ENCODE assay signal across 2 cellular contexts in the genomic region with DNA sequence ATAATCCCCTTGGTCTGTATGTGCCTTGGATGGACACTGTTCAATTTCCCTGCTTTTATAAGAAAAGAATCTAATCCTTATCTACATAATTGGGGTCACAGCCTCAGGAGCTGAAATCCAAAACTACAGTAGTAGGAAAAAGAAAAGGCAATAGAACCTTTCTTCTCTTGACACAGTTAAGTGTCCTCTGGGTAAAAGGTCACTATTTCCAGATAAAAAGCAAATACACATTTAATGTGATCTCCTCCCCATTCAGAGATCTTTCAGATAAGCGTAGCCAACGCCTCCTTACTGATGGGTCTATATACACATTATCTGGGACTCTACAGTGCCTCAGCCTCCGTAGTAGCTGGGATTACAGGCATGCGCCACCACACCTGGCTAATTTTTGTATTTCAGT.
TF ChIP-seq lines count a peak whose summit lies in the region.

No MANE protein-coding gene starts in this region.

TF ChIP-seq in K562, 482 proteins besides CTCF, POLR2A, EP300 and RAD21 (continues in another document):
- TF ChIP-seq, protein P1, sequence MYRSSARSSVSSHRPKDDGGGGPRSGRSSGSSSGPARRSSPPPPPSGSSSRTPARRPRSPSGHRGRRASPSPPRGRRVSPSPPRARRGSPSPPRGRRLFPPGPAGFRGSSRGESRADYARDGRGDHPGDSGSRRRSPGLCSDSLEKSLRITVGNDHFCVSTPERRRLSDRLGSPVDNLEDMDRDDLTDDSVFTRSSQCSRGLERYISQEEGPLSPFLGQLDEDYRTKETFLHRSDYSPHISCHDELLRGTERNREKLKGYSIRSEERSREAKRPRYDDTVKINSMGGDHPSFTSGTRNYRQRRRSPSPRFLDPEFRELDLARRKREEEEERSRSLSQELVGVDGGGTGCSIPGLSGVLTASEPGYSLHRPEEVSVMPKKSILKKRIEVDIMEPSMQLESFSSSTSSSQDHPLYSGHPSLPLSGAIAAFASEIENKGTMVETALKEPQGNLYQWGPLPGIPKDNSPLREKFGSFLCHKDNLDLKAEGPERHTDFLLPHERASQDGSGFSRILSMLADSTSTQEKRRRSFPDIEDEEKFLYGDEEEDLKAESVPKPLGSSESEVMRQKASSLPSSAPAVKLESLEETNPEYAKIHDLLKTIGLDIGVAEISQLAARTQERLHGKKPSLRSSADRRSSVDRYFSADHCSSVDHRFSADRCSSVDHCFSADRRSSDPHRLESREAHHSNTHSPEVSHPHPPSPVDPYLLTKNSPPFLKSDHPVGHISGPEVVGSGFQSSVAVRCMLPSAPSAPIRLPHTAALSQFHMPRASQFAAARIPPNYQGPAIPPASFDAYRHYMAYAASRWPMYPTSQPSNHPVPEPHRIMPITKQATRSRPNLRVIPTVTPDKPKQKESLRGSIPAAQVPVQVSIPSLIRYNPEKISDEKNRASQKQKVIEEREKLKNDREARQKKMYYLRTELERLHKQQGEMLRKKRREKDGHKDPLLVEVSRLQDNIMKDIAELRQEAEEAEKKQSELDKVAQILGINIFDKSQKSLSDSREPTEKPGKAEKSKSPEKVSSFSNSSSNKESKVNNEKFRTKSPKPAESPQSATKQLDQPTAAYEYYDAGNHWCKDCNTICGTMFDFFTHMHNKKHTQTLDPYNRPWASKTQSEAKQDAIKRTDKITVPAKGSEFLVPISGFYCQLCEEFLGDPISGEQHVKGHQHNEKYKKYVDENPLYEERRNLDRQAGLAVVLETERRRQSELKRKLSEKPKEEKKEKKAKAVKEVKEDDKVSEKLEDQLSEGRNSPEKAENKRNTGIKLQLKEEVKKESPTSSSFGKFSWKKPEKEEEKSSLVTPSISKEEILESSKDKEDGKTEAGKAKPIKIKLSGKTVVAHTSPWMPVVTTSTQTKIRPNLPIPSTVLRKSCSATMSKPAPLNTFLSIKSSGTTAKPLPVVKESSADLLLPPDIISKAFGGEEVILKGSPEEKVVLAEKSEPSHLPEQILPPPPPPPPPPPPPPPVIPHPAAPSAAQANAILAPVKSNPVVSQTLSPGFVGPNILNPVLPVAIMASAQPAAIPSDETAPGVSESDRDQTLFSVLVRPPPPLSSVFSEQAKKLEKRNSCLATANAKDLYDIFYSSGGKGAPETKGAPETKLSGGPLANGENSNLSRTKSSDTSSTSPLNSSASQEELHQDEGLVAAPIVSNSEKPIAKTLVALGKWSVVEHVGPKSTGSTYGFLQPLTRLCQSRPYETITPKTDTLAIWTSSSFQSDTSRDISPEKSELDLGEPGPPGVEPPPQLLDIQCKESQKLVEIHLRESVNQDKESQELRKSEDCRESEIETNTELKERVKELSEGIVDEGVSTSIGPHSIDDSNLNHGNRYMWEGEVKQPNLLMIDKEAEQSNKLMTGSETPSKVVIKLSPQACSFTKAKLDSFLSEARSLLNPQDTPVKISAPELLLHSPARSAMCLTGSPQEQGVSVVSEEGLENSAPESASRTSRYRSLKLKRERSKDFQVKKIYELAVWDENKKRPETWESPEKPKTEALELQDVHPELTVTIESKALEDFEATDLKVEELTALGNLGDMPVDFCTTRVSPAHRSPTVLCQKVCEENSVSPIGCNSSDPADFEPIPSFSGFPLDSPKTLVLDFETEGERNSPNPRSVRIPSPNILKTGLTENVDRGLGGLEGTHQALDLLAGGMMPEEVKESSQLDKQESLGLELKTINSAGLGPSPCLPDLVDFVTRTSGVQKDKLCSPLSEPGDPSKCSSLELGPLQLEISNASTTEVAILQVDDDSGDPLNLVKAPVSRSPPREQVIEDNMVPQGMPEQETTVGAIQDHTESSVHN (IDR thresholded peaks at IDR 0.05; ENCODE audit: borderline replicate concordance in 1 of 2, low read depth in 1 of 2), result no peak
- TF ChIP-seq SRSF7 (optimal IDR thresholded peaks at IDR 0.05; ENCODE audit: low read depth, low read length) (no peak), ZBTB9 (CRISPR knock-in tag; IDR thresholded peaks at IDR 0.05) (no peak), HMG20B (CRISPR knock-in tag; IDR thresholded peaks at IDR 0.05) (no peak), FOXM1 (IDR thresholded peaks at IDR 0.05; ENCODE audit: low read depth) (no peak), FOXM1 (CRISPR knock-in tag; IDR thresholded peaks at IDR 0.05; ENCODE audit: low read depth) (no peak), YY1 (IDR thresholded peaks at IDR 0.05; ENCODE audit: borderline replicate concordance in 1 of 3, control insufficient read depth in 1 of 3, extremely low read depth in 1 of 3, insufficient read depth in 3 of 3, insufficient read length in 1 of 3, insufficient replicate concordance in 2 of 3, low read depth in 1 of 3, low read length in 2 of 3) (no peak), MYNN (IDR thresholded peaks at IDR 0.05) (no peak), MYNN (CRISPR knock-in tag; IDR thresholded peaks at IDR 0.05) (no peak), DPF2 (IDR thresholded peaks at IDR 0.05) (no peak), PHF21A (IDR thresholded peaks at IDR 0.05; ENCODE audit: borderline replicate concordance, low read depth) (no peak)
- TF ChIP-seq, protein P2, sequence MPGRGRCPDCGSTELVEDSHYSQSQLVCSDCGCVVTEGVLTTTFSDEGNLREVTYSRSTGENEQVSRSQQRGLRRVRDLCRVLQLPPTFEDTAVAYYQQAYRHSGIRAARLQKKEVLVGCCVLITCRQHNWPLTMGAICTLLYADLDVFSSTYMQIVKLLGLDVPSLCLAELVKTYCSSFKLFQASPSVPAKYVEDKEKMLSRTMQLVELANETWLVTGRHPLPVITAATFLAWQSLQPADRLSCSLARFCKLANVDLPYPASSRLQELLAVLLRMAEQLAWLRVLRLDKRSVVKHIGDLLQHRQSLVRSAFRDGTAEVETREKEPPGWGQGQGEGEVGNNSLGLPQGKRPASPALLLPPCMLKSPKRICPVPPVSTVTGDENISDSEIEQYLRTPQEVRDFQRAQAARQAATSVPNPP (IDR thresholded peaks at IDR 0.05; ENCODE audit: borderline replicate concordance, insufficient read depth, insufficient read length), result no peak
- TF ChIP-seq, protein P3, sequence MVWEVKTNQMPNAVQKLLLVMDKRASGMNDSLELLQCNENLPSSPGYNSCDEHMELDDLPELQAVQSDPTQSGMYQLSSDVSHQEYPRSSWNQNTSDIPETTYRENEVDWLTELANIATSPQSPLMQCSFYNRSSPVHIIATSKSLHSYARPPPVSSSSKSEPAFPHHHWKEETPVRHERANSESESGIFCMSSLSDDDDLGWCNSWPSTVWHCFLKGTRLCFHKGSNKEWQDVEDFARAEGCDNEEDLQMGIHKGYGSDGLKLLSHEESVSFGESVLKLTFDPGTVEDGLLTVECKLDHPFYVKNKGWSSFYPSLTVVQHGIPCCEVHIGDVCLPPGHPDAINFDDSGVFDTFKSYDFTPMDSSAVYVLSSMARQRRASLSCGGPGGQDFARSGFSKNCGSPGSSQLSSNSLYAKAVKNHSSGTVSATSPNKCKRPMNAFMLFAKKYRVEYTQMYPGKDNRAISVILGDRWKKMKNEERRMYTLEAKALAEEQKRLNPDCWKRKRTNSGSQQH (CRISPR knock-in tag; IDR thresholded peaks at IDR 0.05), result no peak

TF ChIP-seq in HepG2, 621 proteins besides CTCF, POLR2A, EP300 and RAD21 (continued from another document):
- TF ChIP-seq, protein P4, sequence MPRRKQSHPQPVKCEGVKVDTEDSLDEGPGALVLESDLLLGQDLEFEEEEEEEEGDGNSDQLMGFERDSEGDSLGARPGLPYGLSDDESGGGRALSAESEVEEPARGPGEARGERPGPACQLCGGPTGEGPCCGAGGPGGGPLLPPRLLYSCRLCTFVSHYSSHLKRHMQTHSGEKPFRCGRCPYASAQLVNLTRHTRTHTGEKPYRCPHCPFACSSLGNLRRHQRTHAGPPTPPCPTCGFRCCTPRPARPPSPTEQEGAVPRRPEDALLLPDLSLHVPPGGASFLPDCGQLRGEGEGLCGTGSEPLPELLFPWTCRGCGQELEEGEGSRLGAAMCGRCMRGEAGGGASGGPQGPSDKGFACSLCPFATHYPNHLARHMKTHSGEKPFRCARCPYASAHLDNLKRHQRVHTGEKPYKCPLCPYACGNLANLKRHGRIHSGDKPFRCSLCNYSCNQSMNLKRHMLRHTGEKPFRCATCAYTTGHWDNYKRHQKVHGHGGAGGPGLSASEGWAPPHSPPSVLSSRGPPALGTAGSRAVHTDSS (CRISPR knock-in tag; conservative IDR thresholded peaks at IDR 0.05), result no peak
- TF ChIP-seq ZNF557 (CRISPR knock-in tag; IDR thresholded peaks at IDR 0.05) (no peak), ZNF550 (CRISPR knock-in tag; IDR thresholded peaks at IDR 0.05; ENCODE audit: borderline replicate concordance) (no peak), NR2F2 (IDR thresholded peaks at IDR 0.05; ENCODE audit: borderline replicate concordance, low read depth) (peak; percentile 69; the same call in 1 of the 2 replicates), NR2F6 (IDR thresholded peaks at IDR 0.05) (peak; percentile 73; the same call in 1 of the 2 replicates), NR2F6 (CRISPR knock-in tag; IDR thresholded peaks at IDR 0.05) (no peak), CENPBD1 (CRISPR knock-in tag; IDR thresholded peaks at IDR 0.05; ENCODE audit: borderline replicate concordance, low read depth) (no peak), CC2D1A (CRISPR knock-in tag; IDR thresholded peaks at IDR 0.05) (no peak), REPIN1 (CRISPR knock-in tag; IDR thresholded peaks at IDR 0.05; ENCODE audit: borderline replicate concordance, low read depth) (no peak), NAIF1 (CRISPR knock-in tag; IDR thresholded peaks at IDR 0.05; ENCODE audit: borderline replicate concordance) (no peak), ZNF292 (CRISPR knock-in tag; IDR thresholded peaks at IDR 0.05; ENCODE audit: borderline replicate concordance, low read depth) (no peak), BHLHE40 (IDR thresholded peaks at IDR 0.05; ENCODE audit: low read length) (no peak), ONECUT2 (CRISPR knock-in tag; IDR thresholded peaks at IDR 0.05) (no peak), POGZ (CRISPR knock-in tag; IDR thresholded peaks at IDR 0.05) (no peak), SOX13 (IDR thresholded peaks at IDR 0.05) (no peak), SOX13 (CRISPR knock-in tag; conservative IDR thresholded peaks at IDR 0.05 in 1 of 2, IDR thresholded peaks at IDR 0.05 in 1 of 2) (peak in 1 of 2 experiments; percentile 13; a peak in 1 of 4 replicates), POLR2AphosphoS5 (IDR thresholded peaks at IDR 0.05; ENCODE audit: low read depth, low read length) (no peak), PPARG (CRISPR knock-in tag; conservative IDR thresholded peaks at IDR 0.05) (peak; percentile 83), MAFG (CRISPR knock-in tag; IDR thresholded peaks at IDR 0.05) (no peak), ZNF788 (CRISPR knock-in tag; IDR thresholded peaks at IDR 0.05; ENCODE audit: borderline replicate concordance) (no peak)
- TF ChIP-seq, protein P5, sequence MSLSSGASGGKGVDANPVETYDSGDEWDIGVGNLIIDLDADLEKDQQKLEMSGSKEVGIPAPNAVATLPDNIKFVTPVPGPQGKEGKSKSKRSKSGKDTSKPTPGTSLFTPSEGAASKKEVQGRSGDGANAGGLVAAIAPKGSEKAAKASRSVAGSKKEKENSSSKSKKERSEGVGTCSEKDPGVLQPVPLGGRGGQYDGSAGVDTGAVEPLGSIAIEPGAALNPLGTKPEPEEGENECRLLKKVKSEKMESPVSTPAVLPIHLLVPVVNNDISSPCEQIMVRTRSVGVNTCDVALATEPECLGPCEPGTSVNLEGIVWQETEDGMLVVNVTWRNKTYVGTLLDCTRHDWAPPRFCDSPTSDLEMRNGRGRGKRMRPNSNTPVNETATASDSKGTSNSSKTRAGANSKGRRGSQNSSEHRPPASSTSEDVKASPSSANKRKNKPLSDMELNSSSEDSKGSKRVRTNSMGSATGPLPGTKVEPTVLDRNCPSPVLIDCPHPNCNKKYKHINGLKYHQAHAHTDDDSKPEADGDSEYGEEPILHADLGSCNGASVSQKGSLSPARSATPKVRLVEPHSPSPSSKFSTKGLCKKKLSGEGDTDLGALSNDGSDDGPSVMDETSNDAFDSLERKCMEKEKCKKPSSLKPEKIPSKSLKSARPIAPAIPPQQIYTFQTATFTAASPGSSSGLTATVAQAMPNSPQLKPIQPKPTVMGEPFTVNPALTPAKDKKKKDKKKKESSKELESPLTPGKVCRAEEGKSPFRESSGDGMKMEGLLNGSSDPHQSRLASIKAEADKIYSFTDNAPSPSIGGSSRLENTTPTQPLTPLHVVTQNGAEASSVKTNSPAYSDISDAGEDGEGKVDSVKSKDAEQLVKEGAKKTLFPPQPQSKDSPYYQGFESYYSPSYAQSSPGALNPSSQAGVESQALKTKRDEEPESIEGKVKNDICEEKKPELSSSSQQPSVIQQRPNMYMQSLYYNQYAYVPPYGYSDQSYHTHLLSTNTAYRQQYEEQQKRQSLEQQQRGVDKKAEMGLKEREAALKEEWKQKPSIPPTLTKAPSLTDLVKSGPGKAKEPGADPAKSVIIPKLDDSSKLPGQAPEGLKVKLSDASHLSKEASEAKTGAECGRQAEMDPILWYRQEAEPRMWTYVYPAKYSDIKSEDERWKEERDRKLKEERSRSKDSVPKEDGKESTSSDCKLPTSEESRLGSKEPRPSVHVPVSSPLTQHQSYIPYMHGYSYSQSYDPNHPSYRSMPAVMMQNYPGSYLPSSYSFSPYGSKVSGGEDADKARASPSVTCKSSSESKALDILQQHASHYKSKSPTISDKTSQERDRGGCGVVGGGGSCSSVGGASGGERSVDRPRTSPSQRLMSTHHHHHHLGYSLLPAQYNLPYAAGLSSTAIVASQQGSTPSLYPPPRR (CRISPR knock-in tag; IDR thresholded peaks at IDR 0.05; ENCODE audit: borderline replicate concordance), result peak; percentile 25; the same call in 1 of the 2 replicates
- TF ChIP-seq, protein P6, sequence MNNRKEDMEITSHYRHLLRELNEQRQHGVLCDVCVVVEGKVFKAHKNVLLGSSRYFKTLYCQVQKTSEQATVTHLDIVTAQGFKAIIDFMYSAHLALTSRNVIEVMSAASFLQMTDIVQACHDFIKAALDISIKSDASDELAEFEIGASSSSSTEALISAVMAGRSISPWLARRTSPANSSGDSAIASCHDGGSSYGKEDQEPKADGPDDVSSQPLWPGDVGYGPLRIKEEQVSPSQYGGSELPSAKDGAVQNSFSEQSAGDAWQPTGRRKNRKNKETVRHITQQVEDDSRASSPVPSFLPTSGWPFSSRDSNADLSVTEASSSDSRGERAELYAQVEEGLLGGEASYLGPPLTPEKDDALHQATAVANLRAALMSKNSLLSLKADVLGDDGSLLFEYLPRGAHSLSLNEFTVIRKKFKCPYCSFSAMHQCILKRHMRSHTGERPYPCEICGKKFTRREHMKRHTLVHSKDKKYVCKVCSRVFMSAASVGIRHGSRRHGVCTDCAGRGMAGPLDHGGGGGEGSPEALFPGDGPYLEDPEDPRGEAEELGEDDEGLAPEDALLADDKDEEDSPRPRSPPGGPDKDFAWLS (CRISPR knock-in tag; IDR thresholded peaks at IDR 0.05; ENCODE audit: borderline replicate concordance), result no peak
